In genomic region chr11:58289266-58289665, GRCh38 we compare ENCODE assay signal across 21 cellular contexts. TPM values are rescaled to one million over a fixed set of nuclear protein-coding genes. Genes with fewer than 3 reads are reported as not detected.
DNase-seq lines count a peak whose midpoint lies in the region; ATAC-seq, FAIRE-seq and TF ChIP-seq lines count a peak whose summit lies in the region.
"Had no signal": no experiment of that assay in that cellular context is flagged by ENCODE, and none has a peak within 500 bp of the region (broad histone marks: within the 10 kb centered on the region; RNA-seq: fewer than 3 reads in every experiment).

No MANE protein-coding gene starts in this region.

- H3K9me3 ChIP-seq in keratinocyte (ENCODE audit: control insufficient read depth, low read depth, low read length) (no peaks in the 10 kb centered on the region), tibial artery (peaks cover 0 to 4% (median 0%) of the 10 kb centered on the region in 3 donors)

- TF ChIP-seq CTCF in keratinocyte (optimal IDR thresholded peaks at IDR 0.05 in 1 of 3, IDR thresholded peaks at IDR 0.05 in 1 of 3, conservative IDR thresholded peaks at IDR 0.05 in 1 of 3; ENCODE audit: extremely low read depth in 1 of 3, insufficient read depth in 2 of 3, low read length in 3 of 3) (no peak), tibial artery (IDR thresholded peaks at IDR 0.05) (no peak)

- no peak overlapping the region for H2AFZ ChIP-seq in keratinocyte (ENCODE audit: control insufficient read depth, low read length)

- H4K20me1 ChIP-seq in keratinocyte (ENCODE audit: control insufficient read depth, extremely low read depth, insufficient read depth, low read length) = no peaks in the 10 kb centered on the region

- H3K9me1 ChIP-seq in keratinocyte (ENCODE audit: control insufficient read depth, extremely low read depth, insufficient read depth, low read length) = no peaks in the 10 kb centered on the region

- H3K36me3 ChIP-seq in keratinocyte (ENCODE audit: control insufficient read depth in 2 of 2, extremely low read depth in 1 of 2, insufficient read depth in 2 of 2, low read length in 2 of 2) (no peaks in the 10 kb centered on the region), tibial artery (no peaks in the 10 kb centered on the region)

- FAIRE-seq in keratinocyte (lab: Jason Lieb, UNC) = peak; percentile 55
- FAIRE-seq: A204.1, GM12878, GM18507, H1 had no signal

- dilution Hi-C loops in keratinocyte (cut with MboI; ENCODE audit: extremely low pct_ligation_motif_present, low sequenced_read_pairs) = no loop called here

- H3K9ac ChIP-seq in keratinocyte (ENCODE audit: control insufficient read depth, extremely low read depth, insufficient read depth, low read length) = no peak overlapping the region

- in situ Hi-C loops in ACHN (cut with HindIII; ENCODE audit: low pct_ligation_motif_present, low pct_unique_long_range_greater_than_20kb, low sequenced_read_pairs) = no loop called here

- peaks cover 3% of the 10 kb centered on the region for H3K4me1 ChIP-seq in keratinocyte (ENCODE audit: control insufficient read depth, extremely low read depth, insufficient read depth, low read length)
- H3K4me1 ChIP-seq in tibial artery = no peaks in the 10 kb centered on the region

- H3K4me3 ChIP-seq in keratinocyte (ENCODE audit: control insufficient read depth in 2 of 3, extremely low read depth in 1 of 3, insufficient read depth in 2 of 3, low read depth in 1 of 3, low read length in 3 of 3) (no peak overlapping the region), tibial artery (no peak overlapping the region)
- H3K4me3 ChIP-seq: GM12878 had no signal

- DNase-seq in EL (peak; percentile 10), RPMI7951 (ENCODE audit: low read depth) (peak; percentile 2), keratinocyte (ENCODE audit: low read depth, low spot score) (no peak), tibial artery (no peak), ACHN (no peak)
- DNase-seq: C1 segment of cervical spinal cord; Calu3; CD4-positive, alpha-beta memory T cell; COR-L47; DMS53; DMS79 treated with DMSO at 0.1 percent for 48 hours; GDM1; H7; HCEC 1CT had no signal

- H3K79me2 ChIP-seq in keratinocyte (ENCODE audit: control insufficient read depth, insufficient read depth, low read length) = no peaks in the 10 kb centered on the region

- H3K27me3 ChIP-seq in keratinocyte (ENCODE audit: control insufficient read depth, extremely low read depth, insufficient read depth, low read length) = no peaks in the 10 kb centered on the region
- no peaks in the 10 kb centered on the region for H3K27me3 ChIP-seq in tibial artery

- H3K4me2 ChIP-seq in keratinocyte (ENCODE audit: control insufficient read depth, extremely low read depth, insufficient read depth, low read depth, low read length) = no peak overlapping the region

- H3K27ac ChIP-seq in keratinocyte (ENCODE audit: control insufficient read depth, insufficient read depth, low read length) (no peak overlapping the region), tibial artery (no peak overlapping the region)

- intact Hi-C loops in tibial artery (cut with DNase I; ENCODE audit: low total_unique reads) = no loop called here

- no peak for ATAC-seq in HG02970 (IDR thresholded peaks at IDR 0.05; ENCODE audit: low FRiP score, unreplicated experiment)
- ATAC-seq: GM12878 had no signal

RNA-seq across cellular contexts. Expression of gene OR10W1, which starts 21.2 kb away (rescaled TPM):
- not detected in 2 replicates for total RNA-seq in RPMI7951 (2014; rRNA removed; shearing (Covaris generic))
- polyA plus RNA-seq in keratinocyte = not detected in 3 replicates
- not detected for polyA plus RNA-seq in keratinocyte (2011; ENCODE audit: low read depth)
- not detected in 2 replicates for polyA plus RNA-seq in keratinocyte (2011; cell fraction: cytosol; rRNA removed)
- not detected in 2 replicates for polyA plus RNA-seq in keratinocyte (2011; cell fraction: nucleus; rRNA removed)
- not detected in 2 replicates for polyA plus RNA-seq in keratinocyte (2012; ENCODE audit: low replicate concordance)
- polyA minus RNA-seq in keratinocyte = 0.63 TPM in 1 of 3 replicates, not detected in the others
- not detected for polyA minus RNA-seq in keratinocyte (2011; cell fraction: cytosol; rRNA and poly(A)+ RNA removed)
- polyA minus RNA-seq in keratinocyte (2011; cell fraction: nucleus; rRNA and poly(A)+ RNA removed) = not detected in 2 replicates
- total RNA-seq: Calu3; CD4-positive, alpha-beta memory T cell; Daoy; GM12878; H1; H7 had no signal
- polyA plus RNA-seq: BJ; CD4-positive, alpha-beta memory T cell; GM12878; H1 had no signal

Comparison
In these comparisons a context has a peak if more than half of its experiments do, and no peak if none do; other contexts are left out.
1. DNase-seq: peak in EL (single experiment) and RPMI7951 (single experiment); none in keratinocyte (single experiment), tibial artery (0 of 2) and ACHN (single experiment).